ENCODE assay signal across 26 cellular contexts in the genomic region with DNA sequence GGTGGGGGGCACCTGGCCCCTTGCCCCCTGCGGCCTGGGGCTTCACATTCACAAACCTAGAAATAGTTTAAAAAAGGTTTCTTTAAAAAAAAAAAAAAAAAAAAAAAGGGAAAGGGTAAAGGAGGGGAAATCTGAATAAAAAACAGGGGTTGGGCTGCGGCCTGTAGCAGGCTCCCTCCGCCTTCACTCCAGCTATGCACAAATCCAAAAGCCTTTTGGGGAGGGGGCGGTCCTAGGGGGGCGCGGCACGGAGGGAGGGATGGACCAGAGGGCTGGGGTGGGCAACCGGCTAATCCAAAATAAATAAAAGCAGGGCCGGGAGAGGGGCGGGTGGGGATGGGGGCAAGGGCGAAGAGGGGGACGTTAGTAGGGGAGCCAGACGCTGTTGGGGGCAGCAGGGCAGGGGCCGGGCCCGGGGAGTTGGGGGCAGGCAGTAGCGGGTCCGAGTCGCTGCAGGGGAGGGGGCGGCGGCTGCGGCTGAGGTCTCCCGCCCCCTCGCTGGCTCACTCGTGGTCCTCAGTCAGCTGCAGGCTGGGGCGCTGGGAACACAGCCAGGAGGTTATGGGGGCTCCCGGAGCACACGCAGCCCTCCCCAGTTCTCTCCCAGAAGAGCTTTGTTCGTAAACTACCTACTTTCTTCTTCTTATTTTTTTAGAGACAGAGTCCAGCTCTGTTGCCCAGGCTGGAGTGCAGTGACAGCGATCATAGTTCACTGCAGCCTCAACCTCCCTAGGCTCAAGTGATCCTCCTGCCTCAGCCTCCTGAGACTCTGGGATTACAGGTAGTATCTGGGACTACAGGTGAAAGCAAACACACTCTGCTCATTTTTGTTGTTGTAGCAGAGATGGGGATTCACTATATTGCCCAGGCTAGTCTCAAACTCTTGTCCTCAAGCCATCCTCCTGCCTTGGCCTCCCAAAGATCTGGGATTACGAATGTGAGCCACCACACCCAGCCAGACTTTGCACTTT. TPM values are rescaled to one million over a fixed set of nuclear protein-coding genes. Genes with fewer than 3 reads are reported as not detected.
"Had no signal": no experiment of that assay in that cellular context is flagged by ENCODE, and none has a peak within 500 bp of the region (broad histone marks: within the 10 kb centered on the region; RNA-seq: fewer than 3 reads in every experiment).

No MANE protein-coding gene starts in this region.

- H3K27ac Mint-ChIP-seq: activated naive CD8-positive, alpha-beta T cell treated with anti-CD3 and anti-CD28 coated beads for 36 hours; activated T-helper 17 cell treated with anti-CD3 and anti-CD28 coated beads, Interleukin-2, amount 50 U/mL, for 72 hours; effector memory CD8-positive, alpha-beta T cell had no signal

- H3K4me1 ChIP-seq: breast epithelium, esophagus squamous epithelium, gastrocnemius medialis, lower lobe of right lung, prostate gland had no signal

- H3K4me3 ChIP-seq: breast epithelium, dorsolateral prefrontal cortex, esophagus squamous epithelium, gastrocnemius medialis, lower lobe of right lung, mucosa of descending colon, prostate gland, upper lobe of left lung had no signal

- ATAC-seq: activated T-helper 17 cell treated with anti-CD3 and anti-CD28 coated beads, Interleukin-2, amount 50 U/mL, for 72 hours; effector memory CD8-positive, alpha-beta T cell; gastrocnemius medialis; left colon; lower lobe of right lung; mucosa of descending colon; stimulated activated naive CD8-positive, alpha-beta T cell treated with anti-CD3 and anti-CD28 coated beads, Interleukin-15, Interleukin-2, amounts not matched to agents 100 U/mL and 50 U/mL, for 24 hours had no signal

- H3K36me3 Mint-ChIP-seq: activated naive CD8-positive, alpha-beta T cell treated with anti-CD3 and anti-CD28 coated beads for 36 hours had no signal

- H3K27me3 ChIP-seq: breast epithelium, dorsolateral prefrontal cortex, esophagus squamous epithelium, gastrocnemius medialis, upper lobe of left lung had no signal

- H3K4me3 Mint-ChIP-seq: activated naive CD8-positive, alpha-beta T cell treated with anti-CD3 and anti-CD28 coated beads for 36 hours; activated T-helper 17 cell treated with anti-CD3 and anti-CD28 coated beads, Interleukin-2, amount 50 U/mL, for 72 hours; central memory CD8-positive, alpha-beta T cell; effector memory CD8-positive, alpha-beta T cell had no signal

- H3K9me3 ChIP-seq: breast epithelium, esophagus squamous epithelium, gastrocnemius medialis, prostate gland had no signal

- H3K27ac ChIP-seq: breast epithelium, dorsolateral prefrontal cortex, esophagus squamous epithelium, gastrocnemius medialis, lower lobe of right lung, prostate gland, upper lobe of left lung, WERI-Rb-1 had no signal

- DNase-seq: activated naive CD4-positive, alpha-beta T cell; activated naive CD8-positive, alpha-beta T cell treated with anti-CD3 and anti-CD28 coated beads for 36 hours; activated T-cell treated with anti-CD3 and anti-CD28 coated beads, Interleukin-2, amount 50 U/mL, for 1 hour; dorsolateral prefrontal cortex; effector memory CD8-positive, alpha-beta T cell; esophagus squamous epithelium; gastrocnemius medialis; head of caudate nucleus; hypothalamus; left colon; lower lobe of right lung; mesendoderm; mucosa of descending colon; stimulated activated CD4-positive, alpha-beta T cell treated with anti-CD3 and anti-CD28 coated beads, Interleukin-4, amount 100 ng/mL, for 24 hours; stimulated activated naive CD8-positive, alpha-beta T cell treated with anti-CD3 and anti-CD28 coated beads, Interleukin-15, Interleukin-2, amounts not matched to agents 100 U/mL and 50 U/mL, for 24 hours; T-helper 1 cell; upper lobe of left lung; WERI-Rb-1 had no signal

- H3K4me1 Mint-ChIP-seq: activated naive CD8-positive, alpha-beta T cell treated with anti-CD3 and anti-CD28 coated beads for 36 hours; activated T-helper 17 cell treated with anti-CD3 and anti-CD28 coated beads, Interleukin-2, amount 50 U/mL, for 72 hours; central memory CD8-positive, alpha-beta T cell had no signal

- H3K36me3 ChIP-seq: breast epithelium, esophagus squamous epithelium, gastrocnemius medialis, lower lobe of right lung, prostate gland, upper lobe of left lung had no signal

RNA-seq across cellular contexts. Expression of a gene that starts 15.3 kb away (rescaled TPM):
- total RNA-seq: activated naive CD8-positive, alpha-beta T cell treated with anti-CD3 and anti-CD28 coated beads for 36 hours; activated T-helper 17 cell treated with anti-CD3 and anti-CD28 coated beads, Interleukin-2, amount 50 U/mL, for 72 hours; astrocyte; breast epithelium; esophagus squamous epithelium; gastrocnemius medialis; left colon; mucosa of descending colon; prostate gland; subcutaneous adipose tissue had no signal
- polyA plus RNA-seq: keratinocyte had no signal

RNA-seq across cellular contexts. Expression of a gene that starts 26.1 kb away (rescaled TPM):
- total RNA-seq: subcutaneous adipose tissue had no signal
- polyA plus RNA-seq: keratinocyte had no signal

RNA-seq across cellular contexts. Expression of a gene that starts 49.8 kb away (rescaled TPM):
- polyA plus RNA-seq: thymus had no signal

RNA-seq across cellular contexts. Expression of a gene that starts 51.1 kb away (rescaled TPM):
- polyA plus RNA-seq: thymus had no signal
